ENCODE assay signal across 10 cellular contexts in the genomic region with DNA sequence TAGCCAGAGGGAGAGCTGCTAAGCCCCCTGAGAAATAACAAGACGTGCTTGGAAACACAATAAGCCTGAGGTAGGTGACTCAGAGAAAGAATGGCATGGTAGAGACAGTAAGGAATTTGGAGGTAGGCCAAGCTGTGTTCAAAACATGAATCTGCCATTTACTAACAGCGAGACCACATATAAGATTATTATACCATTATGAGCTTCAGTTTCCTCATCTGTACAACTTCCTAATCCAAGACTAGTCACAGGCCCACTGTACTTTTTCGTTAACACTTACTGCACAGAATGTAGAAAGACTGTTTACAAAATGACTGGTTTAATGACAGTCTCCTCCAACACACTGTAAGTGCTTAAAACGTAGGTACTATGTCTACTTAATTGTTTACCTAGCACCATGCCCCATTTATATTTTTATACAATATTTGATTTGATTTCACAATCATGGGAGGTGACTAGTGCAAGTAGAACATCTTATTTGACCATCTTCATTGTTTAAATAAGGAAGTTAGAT. TPM values are rescaled to one million over a fixed set of nuclear protein-coding genes. Genes with fewer than 3 reads are reported as not detected.
DNase-seq lines count a peak whose midpoint lies in the region; FAIRE-seq and TF ChIP-seq lines count a peak whose summit lies in the region.
"Had no signal": no experiment of that assay in that cellular context is flagged by ENCODE, and none has a peak within 500 bp of the region (broad histone marks: within the 10 kb centered on the region; RNA-seq: fewer than 3 reads in every experiment).

No MANE protein-coding gene starts in this region.

- no peak overlapping the region for H3K4me3 ChIP-seq in astrocyte of the cerebellum (ENCODE audit: low read depth, low read length)
- H3K4me3 ChIP-seq in transverse colon = no peak overlapping the region
- H3K4me3 ChIP-seq in kidney (ENCODE audit: low read length in 2 of 2) = no peak overlapping the region

- H3K9me3 ChIP-seq in transverse colon (no peaks in the 10 kb centered on the region), kidney (ENCODE audit: control insufficient read depth in 1 of 2, low read length in 2 of 2) (no peaks in the 10 kb centered on the region)

- TF ChIP-seq EP300 in transverse colon (IDR thresholded peaks at IDR 0.05; ENCODE audit: low read depth) = no peak

- in situ Hi-C loops in astrocyte of the cerebellum (cut with HindIII; ENCODE audit: low sequenced_read_pairs) = no loop called here
- in situ Hi-C loops in transverse colon (cut with MboI; ENCODE audit: low pct_ligation_motif_present in 1 of 4, low pct_unique_long_range_greater_than_20kb in 1 of 4, low sequenced_read_pairs in 3 of 4) = no loop called here

- intact Hi-C loops in transverse colon (cut with DNase I; ENCODE audit: low total_unique reads) (no loop called here), kidney (cut with DNase I) (no loop called here)

- no peak for TF ChIP-seq CTCF in astrocyte of the cerebellum (IDR thresholded peaks at IDR 0.05; ENCODE audit: low read depth, low read length, missing control alignments)
- TF ChIP-seq CTCF in transverse colon (IDR thresholded peaks at IDR 0.05) = no peak
- no peak for TF ChIP-seq CTCF in kidney (IDR thresholded peaks at IDR 0.05; ENCODE audit: borderline replicate concordance, extremely low read depth, insufficient read depth)

- H3K27ac ChIP-seq in transverse colon = peak overlapping the region; percentile 78 to 86 (median 82)
- peak overlapping the region in 1 of 2 donors; percentile 24 for H3K27ac ChIP-seq in kidney (ENCODE audit: low read depth in 2 of 2, low read length in 2 of 2)

- DNase-seq in NCI-H2196 (lab: John Stamatoyannopoulos, UW; ENCODE audit: unreplicated experiment) (peak; percentile 1), NCI-H2196 treated with DMSO at 0.1 percent for 48 hours (lab: John Stamatoyannopoulos, UW; ENCODE audit: unreplicated experiment) (no peak), astrocyte of the cerebellum (ENCODE audit: low read depth) (peak; percentile 88), kidney tubule cell (ENCODE audit: low spot score) (peak; percentile 81), transverse colon (no peak), germinal center (ENCODE audit: low spot score) (no peak), kidney (no peak)
- no peak for DNase-seq in activated CD4-positive, CD25-positive, alpha-beta regulatory T cell treated with anti-CD3 and anti-CD28 coated beads, Interleukin-2, amount 50 U/mL, for 72 hours
- DNase-seq: naive thymus-derived CD8-positive, alpha-beta T cell had no signal

- H3K36me3 ChIP-seq in transverse colon (peaks cover 0 to 12% (median 0%) of the 10 kb centered on the region in 4 donors), kidney (ENCODE audit: control insufficient read depth in 1 of 2, insufficient read depth in 2 of 2, low read length in 2 of 2) (peaks cover 8 to 15% of the 10 kb centered on the region in 2 donors)

- H3K27me3 ChIP-seq in transverse colon = no peaks in the 10 kb centered on the region

- no peak for FAIRE-seq in kidney (lab: Jason Lieb, UNC)
- FAIRE-seq: H1 had no signal

- 36 to 42% methylated on average over 3 to 4 of the region's 4 CpGs for WGBS in transverse colon (ENCODE audit: low coverage in 1 of 2), 2 donors

- no peak overlapping the region for H3K9ac ChIP-seq in kidney (ENCODE audit: low read length in 2 of 2)

- TF ChIP-seq POLR2A in transverse colon (IDR thresholded peaks at IDR 0.05) = no peak

- peaks cover 15 to 73% (median 32%) of the 10 kb centered on the region in 4 donors for H3K4me1 ChIP-seq in transverse colon
- peaks cover 11 to 13% of the 10 kb centered on the region in 2 donors for H3K4me1 ChIP-seq in kidney (ENCODE audit: control insufficient read depth in 1 of 2, insufficient read depth in 1 of 2, low read depth in 1 of 2, low read length in 2 of 2)

RNA-seq across cellular contexts. Expression of a gene that starts 25.7 kb away (rescaled TPM):
- total RNA-seq in transverse colon (100 to 1,000 TPM in 1 of 4 donors, 10 to 100 TPM in 3; 41.0 to 149 (median 84.5) TPM), kidney (38.2 TPM)
- polyA plus RNA-seq in kidney (ENCODE audit: insufficient read depth, low read depth, low replicate concordance) = 17.3 TPM

Comparison
In these comparisons a context has a peak if more than half of its experiments do, and no peak if none do; other contexts are left out.
1. DNase-seq: peak in NCI-H2196 (single experiment), astrocyte of the cerebellum (single experiment) and kidney tubule cell (single experiment); none in NCI-H2196 treated with DMSO at 0.1 percent for 48 hours (single experiment), transverse colon (single experiment), germinal center (single experiment), kidney (single experiment) and activated CD4-positive, CD25-positive, alpha-beta regulatory T cell treated with anti-CD3 and anti-CD28 coated beads, Interleukin-2, amount 50 U/mL, for 72 hours (single experiment).